ENCODE assay signal across 26 cellular contexts in genomic region chrX:78331708-78332107, GRCh38. TPM values are rescaled to one million over a fixed set of nuclear protein-coding genes. Genes with fewer than 3 reads are reported as not detected.
DNase-seq lines count a peak whose midpoint lies in the region; ATAC-seq, FAIRE-seq and TF ChIP-seq lines count a peak whose summit lies in the region.
"Had no signal": no experiment of that assay in that cellular context is flagged by ENCODE, and none has a peak within 500 bp of the region (broad histone marks: within the 10 kb centered on the region; RNA-seq: fewer than 3 reads in every experiment).

No MANE protein-coding gene starts in this region.

- H3K27me3 ChIP-seq in BLaER1 treated with 17β-estradiol and CSF1 and Interleukin-3, amounts not matched to agents 10 nM and 100 nM, result peaks cover 32 to 98% (median 90%) of the 10 kb centered on the region in 11 experiments; a peak in 21 of 22 replicates
- no peaks in the 10 kb centered on the region for H3K27me3 ChIP-seq in CD4-positive, alpha-beta memory T cell (ENCODE audit: insufficient read depth, low read length)
- H3K27me3 ChIP-seq in GM12878 (replicated peaks in 1 of 2; ENCODE audit: control insufficient read depth in 2 of 2, insufficient read depth in 2 of 2, low read length in 1 of 2) (no peaks in the 10 kb centered on the region), neuronal stem cell (ENCODE audit: control insufficient read depth in 3 of 3, insufficient read depth in 3 of 3, low read depth in 1 of 3, low read length in 3 of 3) (no peaks in the 10 kb centered on the region)
- H3K27me3 ChIP-seq: BE2C, transverse colon had no signal

- no peak overlapping the region for H2AK5ac ChIP-seq in neuronal stem cell (ENCODE audit: low read depth, low read length)

- H4K20me1 ChIP-seq in BLaER1 treated with 17β-estradiol and CSF1 and Interleukin-3, amounts not matched to agents 10 nM and 100 nM, result no peaks in the 10 kb centered on the region
- no peaks in the 10 kb centered on the region for H4K20me1 ChIP-seq in GM12878 (ENCODE audit: control insufficient read depth, insufficient read depth)

- POLR2A ChIA-PET in CD4-positive, alpha-beta memory T cell (lab: Charles Lee; ENCODE audit: partially characterized antibody), result interaction anchor here (1.2 kb wide), 1 partner anchor 10 kb away, joined by 7 read pairs; no protein-coding TSS in a partner anchor
- POLR2A ChIA-PET in GM12878 (lab: Charles Lee), result interaction anchor here (1.2 kb wide), 1 partner anchor 9 kb away, joined by 10 read pairs; no protein-coding TSS in a partner anchor

- SMC1A ChIA-PET in GM12878 (lab: Charles Lee; ENCODE audit: uncharacterized antibody, unreplicated experiment), result interaction anchor here (0.7 to 5.1 kb wide), 5 partner anchors 10 to 319 kb away, joined by 3 to 28 read pairs (median 3); no protein-coding TSS in a partner anchor

- peaks cover 45 to 88% (median 60%) of the 10 kb centered on the region in 4 donors for H3K4me1 Mint-ChIP-seq in CD4-positive, alpha-beta memory T cell

- CTCF ChIA-PET in CD4-positive, alpha-beta memory T cell (lab: Charles Lee; ENCODE audit: partially characterized antibody), result no interaction called here
- CTCF ChIA-PET in GM12878 (lab: Yijun Ruan, JAX), result interaction anchor here (0.9 kb wide), 1 partner anchor 10 kb away, joined by 4 read pairs; no protein-coding TSS in a partner anchor

- H3K18ac ChIP-seq in neuronal stem cell (ENCODE audit: low read length), result no peak overlapping the region

- H2AFZ ChIP-seq in GM12878 (ENCODE audit: control insufficient read depth, low read depth, low read length) (no peak overlapping the region; the same call in 1 of the 2 replicates), neuronal stem cell (ENCODE audit: low read length) (no peak overlapping the region)

- RAD21 ChIA-PET in GM12878 (lab: Charles Lee; ENCODE audit: unreplicated experiment), result interaction anchor here (1.6 kb wide), 1 partner anchor 10 kb away, joined by 6 read pairs; no protein-coding TSS in a partner anchor

- no peak overlapping the region for H3K4me3 ChIP-seq in BLaER1 treated with 17β-estradiol and CSF1 and Interleukin-3, amounts not matched to agents 10 nM and 100 nM
- H3K4me3 ChIP-seq in CD4-positive, alpha-beta memory T cell (ENCODE audit: low read length in 2 of 2), result no peak overlapping the region
- no peak overlapping the region for H3K4me3 ChIP-seq in GM12878
- no peak overlapping the region for H3K4me3 ChIP-seq in neuronal stem cell (ENCODE audit: low read length in 2 of 2)
- H3K4me3 ChIP-seq: breast epithelium, HAP-1, SK-N-MC, transverse colon had no signal

- no peak overlapping the region for H2BK15ac ChIP-seq in neuronal stem cell (ENCODE audit: low read length)

- WGBS in GM12878 (ENCODE audit: insufficient coverage, insufficient replicate concordance, low lambda C conversion rate, missing lambda C conversion rate), result 0% methylated on average over 1 of the region's 1 CpG
- WGBS in neuronal stem cell (ENCODE audit: extremely low coverage in 2 of 2, insufficient read length in 2 of 2, insufficient replicate concordance in 1 of 2), 2 donors, result no CpG with 5 or more reads among the region's 1 CpG

- H2BK120ac ChIP-seq in neuronal stem cell (ENCODE audit: low read depth, low read length), result no peak overlapping the region

- peak overlapping the region; percentile 50 to 92 (median 84) for H3K27ac Mint-ChIP-seq in CD4-positive, alpha-beta memory T cell
- H3K27ac Mint-ChIP-seq: nephron had no signal

- H3K79me2 ChIP-seq in GM12878 (ENCODE audit: control insufficient read depth, insufficient read depth, low read length), result peaks cover 3% of the 10 kb centered on the region

- no peak overlapping the region for H3K14ac ChIP-seq in neuronal stem cell (ENCODE audit: low read length)

- no peak overlapping the region for H2BK5ac ChIP-seq in neuronal stem cell (ENCODE audit: low read length)

- no peak overlapping the region for H2BK12ac ChIP-seq in neuronal stem cell (ENCODE audit: low read length)

- H3K79me1 ChIP-seq in neuronal stem cell (ENCODE audit: low read depth, low read length), result no peaks in the 10 kb centered on the region

- intact Hi-C loops in CD4-positive, alpha-beta memory T cell (cut with micrococcal nuclease), result loop anchor here (5.0 kb wide), 1 partner anchor 194 kb away; the partner anchor contains the start of gene TAF9B
- intact Hi-C loops in GM12878 (cut with micrococcal nuclease; ENCODE audit: unreplicated experiment), result loop anchor here (5.0 kb wide), 1 partner anchor 181 kb away; no protein-coding TSS in a partner anchor

- DNase-seq in CD4-positive, alpha-beta memory T cell, result peak in 1 of 5 donors; percentile 29
- DNase-seq in MV-4-11 (lab: John Stamatoyannopoulos, UW) (peak; percentile 23), GM12878 (ENCODE audit: low read depth, low spot score) (no peak), neuronal stem cell (ENCODE audit: low spot score) (no peak), NCI-H1105 treated with DMSO at 0.1 percent for 48 hours (lab: John Stamatoyannopoulos, UW) (no peak)
- DNase-seq: activated T-cell treated with anti-CD3 and anti-CD28 coated beads, Interleukin-2, amount 50 U/mL, for 4 hours; BE2C; foreskin melanocyte; kidney glomerular epithelial cell; mesenchymal stem cell; NCI-H187 treated with DMSO at 0.1 percent for 48 hours; NCI-H345; posterior cingulate gyrus; stimulated activated naive CD8-positive, alpha-beta T cell treated with anti-CD3 and anti-CD28 coated beads, Interleukin-15, Interleukin-2, amounts not matched to agents 100 U/mL and 50 U/mL, for 24 hours; transverse colon had no signal

- in situ Hi-C loops in GM12878 (cut with MboI), result no loop called here

- no TSS peak for BruUV-seq in GM12878 (replicated peaks; lab: Mats Ljungman, UMichigan)

- H3K4me3 Mint-ChIP-seq in CD4-positive, alpha-beta memory T cell, result peak overlapping the region in 6 of 8 donors; percentile 2 to 57 (median 28)
- H3K4me3 Mint-ChIP-seq: activated T-cell treated with anti-CD3 and anti-CD28 coated beads, Interleukin-2, amount 50 U/mL, for 4 hours; nephron had no signal

- no peak for FAIRE-seq in GM12878 (lab: Jason Lieb, UNC)
- FAIRE-seq: G401.6, HepG2, RCC 7860, TTC549 had no signal

- no peaks in the 10 kb centered on the region for H3K27me3 Mint-ChIP-seq in CD4-positive, alpha-beta memory T cell

- TF ChIP-seq POLR2A in GM12878 (IDR thresholded peaks at IDR 0.05; ENCODE audit: low read depth, low read length), result no peak

- H3K4me2 ChIP-seq in BLaER1 treated with 17β-estradiol and CSF1 and Interleukin-3, amounts not matched to agents 10 nM and 100 nM, result peak overlapping the region in 7 of 11 experiments; percentile 16 to 50 (median 42); a peak in 9 of 22 replicates
- H3K4me2 ChIP-seq in GM12878 (ENCODE audit: control insufficient read depth, insufficient read depth) (no peak overlapping the region), neuronal stem cell (ENCODE audit: insufficient read depth, low read length, poor library complexity, severe bottlenecking) (no peak overlapping the region)

- TF ChIP-seq RAD21 in GM12878 (IDR thresholded peaks at IDR 0.05; ENCODE audit: insufficient read depth, low read depth, low read length), result no peak

- peaks cover 28 to 58% (median 39%) of the 10 kb centered on the region in 10 experiments for H3K4me1 ChIP-seq in BLaER1 treated with 17β-estradiol and CSF1 and Interleukin-3, amounts not matched to agents 10 nM and 100 nM
- peaks cover 83% of the 10 kb centered on the region for H3K4me1 ChIP-seq in CD4-positive, alpha-beta memory T cell (ENCODE audit: insufficient read depth, low read length)
- H3K4me1 ChIP-seq in GM12878 (ENCODE audit: control insufficient read depth, insufficient read depth, low read length) (peaks cover 20% of the 10 kb centered on the region), neuronal stem cell (ENCODE audit: control insufficient read depth in 2 of 2, insufficient read depth in 1 of 2, low read depth in 1 of 2, low read length in 2 of 2) (no peaks in the 10 kb centered on the region)
- H3K4me1 ChIP-seq: BE2C, breast epithelium, transverse colon had no signal

- H3K36me3 Mint-ChIP-seq in CD4-positive, alpha-beta memory T cell, result peaks cover 0 to 5% of the 10 kb centered on the region in 2 donors

- H3K4ac ChIP-seq in neuronal stem cell (ENCODE audit: low read length), result no peak overlapping the region

- ATAC-seq in GM12878 (no peak), HG03196 (IDR thresholded peaks at IDR 0.05; ENCODE audit: unreplicated experiment) (no peak)
- ATAC-seq: activated T-cell treated with anti-CD3 and anti-CD28 coated beads, Interleukin-2, amount 50 U/mL, for 4 hours; HepG2; stimulated activated naive CD8-positive, alpha-beta T cell treated with anti-CD3 and anti-CD28 coated beads, Interleukin-15, Interleukin-2, amounts not matched to agents 100 U/mL and 50 U/mL, for 24 hours had no signal

- H3K9ac ChIP-seq in BLaER1 treated with 17β-estradiol and CSF1 and Interleukin-3, amounts not matched to agents 10 nM and 100 nM, result no peak overlapping the region
- H3K9ac ChIP-seq in GM12878 (ENCODE audit: control insufficient read depth, insufficient read depth, low read length) (no peak overlapping the region), neuronal stem cell (ENCODE audit: low read depth, low read length, poor library complexity) (no peak overlapping the region)

- TF ChIP-seq CTCF in GM12878 (IDR thresholded peaks at IDR 0.05 in 2 of 3, conservative IDR thresholded peaks at IDR 0.05 in 1 of 3; ENCODE audit: control insufficient read depth in 2 of 3, extremely low read depth in 1 of 3, insufficient read depth in 1 of 3, low read depth in 3 of 3, low read length in 3 of 3), result no peak

- no peak overlapping the region for H4K8ac ChIP-seq in neuronal stem cell (ENCODE audit: low read depth, low read length)

- no peak overlapping the region for H3K23ac ChIP-seq in neuronal stem cell (ENCODE audit: low read depth, low read length, poor library complexity)

- H4K91ac ChIP-seq in neuronal stem cell (ENCODE audit: low read depth, low read length, poor library complexity), result no peak overlapping the region

- no peaks in the 10 kb centered on the region for H3K36me3 ChIP-seq in BLaER1 treated with 17β-estradiol and CSF1 and Interleukin-3, amounts not matched to agents 10 nM and 100 nM
- H3K36me3 ChIP-seq in CD4-positive, alpha-beta memory T cell (ENCODE audit: insufficient read depth, low read length), result no peaks in the 10 kb centered on the region
- no peaks in the 10 kb centered on the region for H3K36me3 ChIP-seq in GM12878 (ENCODE audit: control insufficient read depth in 2 of 2, insufficient read depth in 2 of 2, low read length in 1 of 2)
- H3K36me3 ChIP-seq in neuronal stem cell (replicated peaks in 1 of 2; ENCODE audit: control insufficient read depth in 2 of 2, insufficient read depth in 2 of 2, low read length in 2 of 2), result no peaks in the 10 kb centered on the region
- H3K36me3 ChIP-seq: BE2C, breast epithelium, HAP-1, transverse colon had no signal

- peaks cover 0 to 7% (median 0%) of the 10 kb centered on the region in 8 donors for H3K9me3 Mint-ChIP-seq in CD4-positive, alpha-beta memory T cell

- TF ChIP-seq EP300 in GM12878 (IDR thresholded peaks at IDR 0.05; ENCODE audit: borderline replicate concordance in 1 of 2, control insufficient read depth in 1 of 2, low read depth in 2 of 2, low read length in 2 of 2), result no peak

- no peak overlapping the region for H3K27ac ChIP-seq in BLaER1 treated with 17β-estradiol and CSF1 and Interleukin-3, amounts not matched to agents 10 nM and 100 nM
- no peak overlapping the region for H3K27ac ChIP-seq in CD4-positive, alpha-beta memory T cell (ENCODE audit: low read depth, low read length)
- H3K27ac ChIP-seq in GM12878 (ENCODE audit: control insufficient read depth, insufficient read depth) (no peak overlapping the region), neuronal stem cell (replicated peaks; ENCODE audit: low read length) (no peak overlapping the region)
- H3K27ac ChIP-seq: breast epithelium, SK-N-MC, transverse colon had no signal

- peaks cover 0 to 7% (median 0%) of the 10 kb centered on the region in 11 experiments; a peak in 2 of 22 replicates for H3K9me3 ChIP-seq in BLaER1 treated with 17β-estradiol and CSF1 and Interleukin-3, amounts not matched to agents 10 nM and 100 nM (replicated peaks in 1 of 11)
- no peaks in the 10 kb centered on the region for H3K9me3 ChIP-seq in CD4-positive, alpha-beta memory T cell (ENCODE audit: control insufficient read depth in 1 of 2, low read length in 2 of 2)
- no peaks in the 10 kb centered on the region for H3K9me3 ChIP-seq in GM12878 (replicated peaks; ENCODE audit: control insufficient read depth, insufficient read depth, low read length)
- H3K9me3 ChIP-seq in neuronal stem cell (replicated peaks in 1 of 2; ENCODE audit: control insufficient read depth in 2 of 2, insufficient read depth in 1 of 2, low read depth in 1 of 2, low read length in 2 of 2), result no peaks in the 10 kb centered on the region
- H3K9me3 ChIP-seq: BE2C, breast epithelium, HAP-1, transverse colon had no signal

RNA-seq across cellular contexts. Expression of gene CYSLTR1, which starts 4.3 kb away (rescaled TPM):
- total RNA-seq in CD4-positive, alpha-beta memory T cell, result 10 to 100 TPM; 29.4 to 31.2 TPM
- polyA plus RNA-seq in CD4-positive, alpha-beta memory T cell, result 10 to 100 TPM; 16.9 to 26.9 TPM
- total RNA-seq in GM12878 (2013; cell fraction: nucleolus; rRNA removed), result 24.1 and 24.8 TPM in 2 replicates
- total RNA-seq in GM12878 (2014; rRNA removed) (26.7 and 30.9 TPM in 2 replicates), GM12878 (2014; rRNA removed; fragmentation: Illumina TruSeq; extraction: Trizol) (31.9 and 32.9 TPM in 2 replicates), GM12878 (2021) (21.2 and 22.1 TPM in 2 replicates)
- 7.2 TPM for polyA plus RNA-seq in GM12878 (2011; ENCODE audit: low read depth)
- polyA plus RNA-seq in GM12878 (2011; rRNA removed) (16.5 and 22.6 TPM in 2 replicates), GM12878 (2014; fragmentation: Illumina TruSeq; extraction: Trizol) (28.9 and 32.0 TPM in 2 replicates), GM12878 (2014; fragmentation: Nextera tagmentation; extraction: Ambion mirVana) (10 to 100 TPM; 27.9 to 42.0 TPM), GM12878 (2014; rRNA removed) (10.7 and 13.7 TPM in 2 replicates), GM12878 (2016; fragmentation: Nextera tagmentation; extraction: Ambion mirVana) (10 to 100 TPM; 18.0 to 20.5 TPM)
- polyA plus RNA-seq in GM12878 (2011; cell fraction: cytosol; rRNA removed), result 6.4 and 7.0 TPM in 2 replicates
- 4.8 and 4.9 TPM in 2 replicates for polyA plus RNA-seq in GM12878 (2011; cell fraction: nucleus; rRNA removed)
- polyA plus RNA-seq in GM12878 (2012), result 9.0 and 9.2 TPM in 2 replicates
- 13.5 and 19.7 TPM in 2 replicates for polyA minus RNA-seq in GM12878 (2011; rRNA and poly(A)+ RNA removed)
- polyA minus RNA-seq in GM12878 (2011; cell fraction: cytosol; rRNA and poly(A)+ RNA removed), result 3.6 and 5.0 TPM in 2 replicates
- 5.4 and 10.1 TPM in 2 replicates for polyA minus RNA-seq in GM12878 (2011; cell fraction: nucleus; rRNA and poly(A)+ RNA removed)
- polyA plus RNA-seq in neuronal stem cell (2013, experiment 1 of 2), result 0.07 TPM
- polyA plus RNA-seq in neuronal stem cell (2013, experiment 2 of 2), result 0.06 TPM
- total RNA-seq: epithelial cell of proximal tubule, HepG2 had no signal
- polyA plus RNA-seq: HepG2 had no signal

Comparison
In these comparisons a context has a peak if more than half of its experiments do, and no peak if none do; other contexts are left out.
1. H3K4me2 ChIP-seq: peak in BLaER1 treated with 17β-estradiol and CSF1 and Interleukin-3, amounts not matched to agents 10 nM and 100 nM (7 of 11); none in GM12878 (single experiment) and neuronal stem cell (single experiment).